ENCODE assay signal across 8 cellular contexts in genomic region chr15:72782274-72782992, GRCh38. TPM values are rescaled to one million over a fixed set of nuclear protein-coding genes. Genes with fewer than 3 reads are reported as not detected.
A peak's percentile ranks its signal among the peaks of the same experiment; 100 is the strongest.
DNase-seq lines count a peak whose midpoint lies in the region; ATAC-seq and TF ChIP-seq lines count a peak whose summit lies in the region.

No MANE protein-coding gene starts in this region.

- H3K36me3 ChIP-seq in OCI-LY7 (ENCODE audit: insufficient read depth, low read length) (peaks cover 45% of the 10 kb centered on the region), parathyroid adenoma (ENCODE audit: control insufficient read depth, insufficient read depth, low read length) (no peaks in the 10 kb centered on the region)

- H3K4me3 ChIP-seq in OCI-LY7 (ENCODE audit: low read depth, low read length, poor library complexity, severe bottlenecking) = peak overlapping the region; percentile 93
- H3K4me3 ChIP-seq in epithelial cell of esophagus (ENCODE audit: low read length) = peak overlapping the region; percentile 90
- peak overlapping the region; percentile 81 for H3K4me3 ChIP-seq in parathyroid adenoma (ENCODE audit: low read depth, low read length)

- H3K9ac ChIP-seq in parathyroid adenoma = no peak overlapping the region

- CTCF ChIA-PET in OCI-LY7 (lab: Charles Lee; ENCODE audit: unreplicated experiment) = no interaction called here

- POLR2A ChIA-PET in OCI-LY7 (lab: Charles Lee) = interaction anchor here (0.6 to 1.2 kb wide), 4 partner anchors 10 to 125 kb away, joined by 3 to 5 read pairs (median 4); no protein-coding TSS in a partner anchor

- H2AFZ ChIP-seq in OCI-LY7 (ENCODE audit: low read length) = peak overlapping the region; percentile 62; the same call in 1 of the 2 replicates
- peak overlapping the region; percentile 93 for H2AFZ ChIP-seq in parathyroid adenoma

- ATAC-seq in HG02938 (IDR thresholded peaks at IDR 0.05; ENCODE audit: unreplicated experiment) (no peak), GM18502 (IDR thresholded peaks at IDR 0.05; ENCODE audit: poor library complexity, unreplicated experiment) (no peak), HG02571 (IDR thresholded peaks at IDR 0.05; ENCODE audit: unreplicated experiment) (no peak), HG02642 (IDR thresholded peaks at IDR 0.05; ENCODE audit: poor library complexity, unreplicated experiment) (no peak)

- peaks cover 17% of the 10 kb centered on the region for H4K20me1 ChIP-seq in OCI-LY7 (ENCODE audit: insufficient read depth, low read length)

- H3K4me2 ChIP-seq in OCI-LY7 (ENCODE audit: low read length) (peak overlapping the region; percentile 90), parathyroid adenoma (ENCODE audit: low read length) (peak overlapping the region; percentile 74)

- peaks cover 54% of the 10 kb centered on the region for H3K79me2 ChIP-seq in OCI-LY7 (ENCODE audit: insufficient read depth, low read depth, low read length)
- H3K79me2 ChIP-seq in parathyroid adenoma = peaks cover 13% of the 10 kb centered on the region

- BruUV-seq in OCI-LY7 (replicated peaks; lab: Mats Ljungman, UMichigan) = TSS peak; percentile 74

- H3K4me1 ChIP-seq in OCI-LY7 (ENCODE audit: insufficient read depth, low read length, poor library complexity, severe bottlenecking) (peaks cover 22% of the 10 kb centered on the region), parathyroid adenoma (no peaks in the 10 kb centered on the region)

- H3K27ac ChIP-seq in OCI-LY7 (ENCODE audit: low read depth, low read length, poor library complexity, severe bottlenecking) = peak overlapping the region; percentile 50
- no peak overlapping the region for H3K27ac ChIP-seq in parathyroid adenoma

- no peak for TF ChIP-seq CTCF in OCI-LY7 (conservative IDR thresholded peaks at IDR 0.05; ENCODE audit: low read length)
- TF ChIP-seq CTCF in epithelial cell of esophagus (IDR thresholded peaks at IDR 0.05; ENCODE audit: insufficient read depth, low read depth, low read length, missing control alignments) = no peak
- no peak for TF ChIP-seq CTCF in parathyroid adenoma (IDR thresholded peaks at IDR 0.05)

- H3K9me3 ChIP-seq in OCI-LY7 (ENCODE audit: low read length) (no peaks in the 10 kb centered on the region), parathyroid adenoma (ENCODE audit: control insufficient read depth, low read length) (no peaks in the 10 kb centered on the region)

- no peaks in the 10 kb centered on the region for H3K9me2 ChIP-seq in OCI-LY7 (ENCODE audit: insufficient read depth, low read length)

- DNase-seq in EH (ENCODE audit: low read depth) = peak; percentile 16
- DNase-seq in OCI-LY7 (ENCODE audit: low spot score) = no peak
- DNase-seq in epithelial cell of esophagus (ENCODE audit: low read depth) = no peak

- intact Hi-C loops in OCI-LY7 (cut with micrococcal nuclease; ENCODE audit: unreplicated experiment) = loop anchor here (5.0 kb wide), 5 partner anchors 60 to 850 kb away; partner anchors contain the start of genes NEO1, NPTN and PARP6

- no peaks in the 10 kb centered on the region for H3K27me3 ChIP-seq in parathyroid adenoma (ENCODE audit: control insufficient read depth, insufficient read depth, low read length)

RNA-seq across cellular contexts. Expression of gene ADPGK, which starts 1.1 kb away (rescaled TPM):
- total RNA-seq in OCI-LY7 (2014; rRNA removed; shearing (Covaris generic)) = 86.8 and 112 TPM in 2 replicates
- 70.7 and 74.9 TPM in 2 replicates for total RNA-seq in OCI-LY7 (2022)
